17 cellular contexts compared by ENCODE assay signal in the genomic region with DNA sequence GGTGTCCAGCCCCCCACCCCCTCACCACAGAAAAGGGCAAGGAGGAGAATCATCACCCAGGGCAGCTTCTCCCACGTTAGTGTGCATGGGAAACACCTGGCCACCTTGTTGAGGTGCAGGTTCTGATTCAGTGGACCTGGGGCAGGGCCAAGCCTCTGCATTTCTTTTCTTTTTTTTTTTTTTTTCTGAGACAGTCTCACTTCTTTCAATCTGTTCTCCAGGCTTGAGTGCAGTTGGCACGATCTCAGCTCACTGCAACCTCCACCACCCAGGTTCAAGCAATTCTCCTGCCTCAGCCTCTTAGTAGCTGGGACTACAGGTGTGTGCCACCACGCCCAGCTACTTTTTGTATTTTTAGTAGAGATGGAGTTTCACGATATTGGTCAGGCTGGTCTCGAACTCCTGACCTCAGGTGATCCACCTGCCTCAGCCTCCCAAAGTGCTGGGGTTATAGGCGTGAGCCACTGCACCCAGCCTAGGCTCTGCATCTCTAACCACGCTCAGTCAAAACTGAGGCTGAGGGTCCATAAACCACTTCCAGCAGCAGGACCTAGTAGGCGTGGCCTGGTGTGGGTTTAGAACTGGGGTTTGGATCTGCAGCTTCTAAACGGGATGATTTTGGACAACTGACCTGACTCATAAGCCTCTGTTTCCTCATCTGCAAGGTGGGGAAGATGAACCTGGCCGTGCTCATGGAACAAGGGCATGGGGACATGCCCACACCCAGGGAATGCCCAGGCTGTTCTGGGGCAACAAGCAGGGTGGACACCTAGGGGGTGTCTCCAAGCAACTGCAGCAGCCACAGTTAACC. TPM values are rescaled to one million over a fixed set of nuclear protein-coding genes. Genes with fewer than 3 reads are reported as not detected.
A peak's percentile ranks its signal among the peaks of the same experiment; 100 is the strongest.
DNase-seq lines count a peak whose midpoint lies in the region; ATAC-seq and TF ChIP-seq lines count a peak whose summit lies in the region.
"Had no signal": no experiment of that assay in that cellular context is flagged by ENCODE, and none has a peak within 500 bp of the region (broad histone marks: within the 10 kb centered on the region; RNA-seq: fewer than 3 reads in every experiment).

No MANE protein-coding gene starts in this region.

- intact Hi-C loops in cardiac septum (cut with DNase I) (no loop called here), left cardiac atrium (cut with DNase I) (no loop called here), natural killer cell (cut with micrococcal nuclease) (no loop called here)

- H3K4me1 Mint-ChIP-seq in T-helper 2 cell treated with Interferon-gamma antibody and Interleukin-4, amounts not matched to agents 5 μg/mL and 100 μg/mL, for 36 hours (ENCODE audit: low read depth): peaks cover 75% of the 10 kb centered on the region
- H3K4me1 Mint-ChIP-seq in natural killer cell: peaks cover 0 to 4% of the 10 kb centered on the region in 2 donors

- ATAC-seq in left cardiac atrium (no peak), HG02678 (IDR thresholded peaks at IDR 0.05; ENCODE audit: unreplicated experiment) (no peak), natural killer cell (no peak)
- ATAC-seq: GM12878 had no signal

- H3K36me3 ChIP-seq in neuronal stem cell (replicated peaks in 1 of 2; ENCODE audit: control insufficient read depth in 2 of 2, insufficient read depth in 2 of 2, low read length in 2 of 2): no peaks in the 10 kb centered on the region

- peak overlapping the region; percentile 68 for H3K27ac Mint-ChIP-seq in T-helper 2 cell treated with Interferon-gamma antibody and Interleukin-4, amounts not matched to agents 5 μg/mL and 100 μg/mL, for 36 hours
- no peak overlapping the region for H3K27ac Mint-ChIP-seq in natural killer cell

- no peak overlapping the region for H3K23ac ChIP-seq in neuronal stem cell (ENCODE audit: low read depth, low read length, poor library complexity)

- no peak overlapping the region for H3K14ac ChIP-seq in neuronal stem cell (ENCODE audit: low read length)

- H3K4ac ChIP-seq in neuronal stem cell (ENCODE audit: low read length): no peak overlapping the region

- no peak overlapping the region for H2AFZ ChIP-seq in neuronal stem cell (ENCODE audit: low read length)
- H2AFZ ChIP-seq: GM23248 had no signal

- H2BK5ac ChIP-seq in neuronal stem cell (ENCODE audit: low read length): no peak overlapping the region

- peaks cover 3% of the 10 kb centered on the region for H3K27me3 Mint-ChIP-seq in T-helper 2 cell treated with Interferon-gamma antibody and Interleukin-4, amounts not matched to agents 5 μg/mL and 100 μg/mL, for 36 hours (ENCODE audit: low read depth)
- peaks cover 0 to 4% of the 10 kb centered on the region in 2 donors for H3K27me3 Mint-ChIP-seq in natural killer cell (ENCODE audit: low read depth in 2 of 2)

- no peaks in the 10 kb centered on the region for H3K4me1 ChIP-seq in neuronal stem cell (ENCODE audit: control insufficient read depth in 2 of 2, insufficient read depth in 1 of 2, low read depth in 1 of 2, low read length in 2 of 2)

- no peak overlapping the region for H3K9ac ChIP-seq in neuronal stem cell (ENCODE audit: low read depth, low read length, poor library complexity)
- H3K9ac ChIP-seq: GM23248 had no signal

- H3K9me3 ChIP-seq in neuronal stem cell (replicated peaks in 1 of 2; ENCODE audit: control insufficient read depth in 2 of 2, insufficient read depth in 1 of 2, low read depth in 1 of 2, low read length in 2 of 2): no peaks in the 10 kb centered on the region

- no peaks in the 10 kb centered on the region for H3K9me3 Mint-ChIP-seq in T-helper 2 cell treated with Interferon-gamma antibody and Interleukin-4, amounts not matched to agents 5 μg/mL and 100 μg/mL, for 36 hours
- no peaks in the 10 kb centered on the region for H3K9me3 Mint-ChIP-seq in natural killer cell

- H3K27ac ChIP-seq in neuronal stem cell (replicated peaks; ENCODE audit: low read length): no peak overlapping the region
- H3K27ac ChIP-seq: GM23248 had no signal

- peak overlapping the region; percentile 91 for H2BK15ac ChIP-seq in neuronal stem cell (ENCODE audit: low read length)

- peak overlapping the region; percentile 14 for H3K4me3 Mint-ChIP-seq in T-helper 2 cell treated with Interferon-gamma antibody and Interleukin-4, amounts not matched to agents 5 μg/mL and 100 μg/mL, for 36 hours
- no peak overlapping the region for H3K4me3 Mint-ChIP-seq in natural killer cell

- H3K79me1 ChIP-seq in neuronal stem cell (ENCODE audit: low read depth, low read length): no peaks in the 10 kb centered on the region

- no peak overlapping the region for H4K91ac ChIP-seq in neuronal stem cell (ENCODE audit: low read depth, low read length, poor library complexity)

- H2BK120ac ChIP-seq in neuronal stem cell (ENCODE audit: low read depth, low read length): no peak overlapping the region

- no peak for TF ChIP-seq CTCF in natural killer cell (IDR thresholded peaks at IDR 0.05)

- no peak overlapping the region for H4K8ac ChIP-seq in neuronal stem cell (ENCODE audit: low read depth, low read length)

- H3K36me3 Mint-ChIP-seq in T-helper 2 cell treated with Interferon-gamma antibody and Interleukin-4, amounts not matched to agents 5 μg/mL and 100 μg/mL, for 36 hours (ENCODE audit: low read depth): no peaks in the 10 kb centered on the region
- H3K36me3 Mint-ChIP-seq in natural killer cell: no peaks in the 10 kb centered on the region

- H2AK5ac ChIP-seq in neuronal stem cell (ENCODE audit: low read depth, low read length): peak overlapping the region; percentile 95

- H3K27me3 ChIP-seq in neuronal stem cell (ENCODE audit: control insufficient read depth in 3 of 3, insufficient read depth in 3 of 3, low read depth in 1 of 3, low read length in 3 of 3): peaks cover 0 to 5% (median 0%) of the 10 kb centered on the region in 3 experiments

- peak; percentile 43 for DNase-seq in cardiac septum (ENCODE audit: low spot score)
- no peak for DNase-seq in left cardiac atrium
- DNase-seq in T-helper 2 cell treated with Interferon-gamma antibody and Interleukin-4, amounts not matched to agents 5 μg/mL and 100 μg/mL, for 36 hours (ENCODE audit: low spot score): no peak
- no peak for DNase-seq in neuronal stem cell (ENCODE audit: low spot score)
- DNase-seq in D341Med (ENCODE audit: low spot score): no peak
- DNase-seq in natural killer cell: no peak
- DNase-seq: GM23248; NCI-H1436 treated with DMSO at 0.1 percent for 48 hours; NCI-H2081; NCI-H524 treated with DMSO at 0.1 percent for 48 hours; NK-92 treated with Interleukin-12 subunit alpha and Interleukin-12 subunit beta, amount 100 ng/mL, for 24 hours; OCI-M1 had no signal

- no peak overlapping the region for H3K18ac ChIP-seq in neuronal stem cell (ENCODE audit: low read length)

- WGBS in neuronal stem cell (ENCODE audit: extremely low coverage in 2 of 2, insufficient read length in 2 of 2, insufficient replicate concordance in 1 of 2), 2 donors: no CpG with 5 or more reads among the region's 10 CpGs

- no peak overlapping the region for H2BK12ac ChIP-seq in neuronal stem cell (ENCODE audit: low read length)

- H3K4me2 ChIP-seq in neuronal stem cell (ENCODE audit: insufficient read depth, low read length, poor library complexity, severe bottlenecking): no peak overlapping the region

- H3K4me3 ChIP-seq in neuronal stem cell (ENCODE audit: low read length in 2 of 2): peak overlapping the region in 1 of 2 donors; percentile 41
- H3K4me3 ChIP-seq: GM12878, GM23248 had no signal

RNA-seq across cellular contexts. Expression of gene ZP1, which starts 0.7 kb away (rescaled TPM):
- total RNA-seq in cardiac septum (not detected), left cardiac atrium (not detected), natural killer cell (under 1 TPM in 1 of 3 donors, not detected in 2; 0.35 TPM)
- not detected for polyA plus RNA-seq in neuronal stem cell (2013, experiment 1 of 2)
- polyA plus RNA-seq in neuronal stem cell (2013, experiment 2 of 2): not detected
- total RNA-seq: G401, GM12878, SK-MEL-5 had no signal
- polyA plus RNA-seq: GM12878 had no signal

RNA-seq across cellular contexts. Expression of gene PTGDR2, which starts 12.3 kb away (rescaled TPM):
- 0.89 TPM for total RNA-seq in cardiac septum
- total RNA-seq in left cardiac atrium: under 1 TPM in 1 of 2 donors, not detected in 1; 0.27 TPM
- polyA plus RNA-seq in neuronal stem cell (2013, experiment 1 of 2): 0.13 TPM
- polyA plus RNA-seq in neuronal stem cell (2013, experiment 2 of 2): 0.11 TPM
- 10 to 100 TPM in 1 of 3 donors, 1 to 10 TPM in 1, under 1 TPM in 1; 0.66 to 12.4 (median 1.7) TPM for total RNA-seq in natural killer cell
- total RNA-seq: G401, GM23248, HT1080, SK-MEL-5 had no signal

RNA-seq across cellular contexts. Expression of gene CCDC86, which starts 26.2 kb away (rescaled TPM):
- total RNA-seq in cardiac septum (10.3 TPM), left cardiac atrium (10 to 100 TPM in 1 of 2 donors, 1 to 10 TPM in 1; 8.7 to 19.2 TPM), natural killer cell (10 to 100 TPM; 10.6 to 12.5 (median 10.7) TPM)
- polyA plus RNA-seq in neuronal stem cell (2013, experiment 1 of 2): 22.5 TPM
- polyA plus RNA-seq in neuronal stem cell (2013, experiment 2 of 2): 21.0 TPM

RNA-seq across cellular contexts. Expression of gene PRPF19, which starts 38.3 kb away (rescaled TPM):
- total RNA-seq in cardiac septum (32.5 TPM), left cardiac atrium (10 to 100 TPM; 40.3 to 42.3 TPM), natural killer cell (10 to 100 TPM; 61.0 to 69.7 (median 67.5) TPM)
- 80.3 TPM for polyA plus RNA-seq in neuronal stem cell (2013, experiment 1 of 2)
- polyA plus RNA-seq in neuronal stem cell (2013, experiment 2 of 2): 77.6 TPM

RNA-seq across cellular contexts. Expression of gene TMEM109, which starts 45.9 kb away (rescaled TPM):
- total RNA-seq in cardiac septum (80.2 TPM), left cardiac atrium (100 to 1,000 TPM in 1 of 2 donors, 10 to 100 TPM in 1; 98.1 to 109 TPM), natural killer cell (100 to 1,000 TPM in 1 of 3 donors, 10 to 100 TPM in 2; 89.3 to 102 (median 96.8) TPM)
- polyA plus RNA-seq in neuronal stem cell (2013, experiment 1 of 2): 64.1 TPM
- 63.1 TPM for polyA plus RNA-seq in neuronal stem cell (2013, experiment 2 of 2)
